ENCODE assay signal across 23 cellular contexts in genomic region chr9:81479573-81479972, GRCh38.
"Had no signal": no experiment of that assay in that cellular context is flagged by ENCODE, and none has a peak within 500 bp of the region (broad histone marks: within the 10 kb centered on the region; RNA-seq: fewer than 3 reads in every experiment).

No MANE protein-coding gene starts in this region.

- ATAC-seq: activated CD4-positive, alpha-beta T cell treated with anti-CD3 and anti-CD28 coated beads for 36 hours; effector memory CD8-positive, alpha-beta T cell; left colon; lower lobe of right lung had no signal

- H3K9me3 ChIP-seq: lower lobe of right lung had no signal

- H3K4me3 ChIP-seq: cardiac muscle cell, hepatocyte, lower lobe of right lung, tibial artery had no signal

- H3K4me1 ChIP-seq: lower lobe of right lung, tibial artery had no signal

- H3K27ac ChIP-seq: cardiac muscle cell, hepatocyte, lower lobe of right lung, tibial artery, WERI-Rb-1 had no signal

- H3K36me3 Mint-ChIP-seq: activated naive CD8-positive, alpha-beta T cell treated with anti-CD3 and anti-CD28 coated beads for 36 hours had no signal

- DNase-seq: activated CD4-positive, alpha-beta T cell treated with anti-CD3 and anti-CD28 coated beads for 36 hours; activated CD4-positive, alpha-beta T cell treated with anti-CD3 and anti-CD28 coated beads, Interleukin-2, amount 50 U/mL, for 48 hours; activated naive CD4-positive, alpha-beta T cell; activated naive CD8-positive, alpha-beta T cell treated with anti-CD3 and anti-CD28 coated beads for 36 hours; amniotic stem cell; effector memory CD8-positive, alpha-beta T cell; foreskin fibroblast; left colon; lower lobe of right lung; nucleus accumbens; posterior cingulate gyrus; retina; stimulated activated CD4-positive, alpha-beta T cell treated with anti-CD3 and anti-CD28 coated beads, Interleukin-1b, Interleukin-23, amount 100 ng/mL, for 48 hours; stimulated activated CD8-positive, alpha-beta memory T cell treated with anti-CD3 and anti-CD28 coated beads, Interleukin-4, amount 100 ng/mL, for 48 hours; stimulated activated naive CD4-positive, alpha-beta T cell treated with Interleukin-2 at 50 U/mL for 16 hours; tibial artery; WERI-Rb-1 had no signal

- H3K27me3 ChIP-seq: hepatocyte, tibial artery had no signal

- FAIRE-seq: islet of Langerhans, urothelium cell line had no signal

- H3K36me3 ChIP-seq: cardiac muscle cell, lower lobe of right lung, tibial artery, WERI-Rb-1 had no signal

- H3K4me3 Mint-ChIP-seq: activated CD4-positive, alpha-beta T cell treated with anti-CD3 and anti-CD28 coated beads for 36 hours; activated naive CD8-positive, alpha-beta T cell treated with anti-CD3 and anti-CD28 coated beads for 36 hours; effector memory CD8-positive, alpha-beta T cell; mesothelial cell of epicardium; nephron had no signal

- H3K27ac Mint-ChIP-seq: activated CD4-positive, alpha-beta T cell treated with anti-CD3 and anti-CD28 coated beads for 36 hours; activated naive CD8-positive, alpha-beta T cell treated with anti-CD3 and anti-CD28 coated beads for 36 hours; effector memory CD8-positive, alpha-beta T cell; mesothelial cell of epicardium; nephron had no signal

- H3K27me3 Mint-ChIP-seq: activated CD4-positive, alpha-beta T cell treated with anti-CD3 and anti-CD28 coated beads for 36 hours; activated naive CD8-positive, alpha-beta T cell treated with anti-CD3 and anti-CD28 coated beads for 36 hours; effector memory CD8-positive, alpha-beta T cell had no signal

- H3K4me1 Mint-ChIP-seq: activated CD4-positive, alpha-beta T cell treated with anti-CD3 and anti-CD28 coated beads for 36 hours; activated naive CD8-positive, alpha-beta T cell treated with anti-CD3 and anti-CD28 coated beads for 36 hours had no signal
